ENCODE assay signal across 8 cellular contexts in genomic region chr7:732094-732541, GRCh38. TPM values are rescaled to one million over a fixed set of nuclear protein-coding genes. Genes with fewer than 3 reads are reported as not detected.
DNase-seq lines count a peak whose midpoint lies in the region; ATAC-seq and TF ChIP-seq lines count a peak whose summit lies in the region.

No MANE protein-coding gene starts in this region.

- peak overlapping the region; percentile 81 for H3K27ac ChIP-seq in Panc1 (ENCODE audit: low read length)
- no peak overlapping the region for H3K27ac ChIP-seq in foreskin keratinocyte
- no peak overlapping the region for H3K27ac ChIP-seq in ascending aorta

- ATAC-seq in Panc1 (peak; percentile 93), foreskin keratinocyte (no peak), GM19455 (IDR thresholded peaks at IDR 0.05; ENCODE audit: unreplicated experiment) (no peak), GM19023 (IDR thresholded peaks at IDR 0.05; ENCODE audit: unreplicated experiment) (no peak)

- H3K9me3 ChIP-seq in Panc1 (ENCODE audit: control insufficient read depth, insufficient read depth, low read depth, low read length) (peaks cover 11% of the 10 kb centered on the region; the same call in 1 of the 2 replicates), ascending aorta (peaks cover 6 to 9% of the 10 kb centered on the region in 2 donors)

- no TSS peak for BruUV-seq in Panc1 (replicated peaks; lab: Mats Ljungman, UMichigan)

- peak; percentile 95 for DNase-seq in NCI-H2029 (lab: John Stamatoyannopoulos, UW)
- DNase-seq in NCI-H2029 treated with DMSO at 0.1 percent for 48 hours (lab: John Stamatoyannopoulos, UW), result no peak
- peak; percentile 27 for DNase-seq in Panc1 (ENCODE audit: low read depth, low spot score)
- DNase-seq in foreskin keratinocyte, result no peak
- DNase-seq in renal cortical epithelial cell (ENCODE audit: low read depth), result peak; percentile 47
- DNase-seq in ascending aorta (ENCODE audit: low spot score in 2 of 2), result no peak

- H3K4me1 ChIP-seq in Panc1 (ENCODE audit: control insufficient read depth, insufficient read depth, low read length) (peaks cover 35% of the 10 kb centered on the region), foreskin keratinocyte (no peaks in the 10 kb centered on the region), ascending aorta (peaks cover 0 to 4% of the 10 kb centered on the region in 2 donors)

- H3K36me3 ChIP-seq in Panc1 (ENCODE audit: control insufficient read depth, insufficient read depth, low read length), result no peaks in the 10 kb centered on the region
- H3K36me3 ChIP-seq in ascending aorta, result peaks cover 18 to 42% of the 10 kb centered on the region in 2 donors

- POLR2A ChIA-PET in Panc1 (lab: Charles Lee), result no interaction called here

- peak overlapping the region in 1 of 2 experiments; percentile 30; a peak in 2 of 4 replicates for H3K4me3 ChIP-seq in Panc1 (ENCODE audit: low read depth in 2 of 2, low read length in 2 of 2)
- no peak overlapping the region for H3K4me3 ChIP-seq in ascending aorta

- no peak for TF ChIP-seq CTCF in Panc1 (IDR thresholded peaks at IDR 0.05)
- peak; percentile 15 for TF ChIP-seq CTCF in foreskin keratinocyte (conservative IDR thresholded peaks at IDR 0.05)
- TF ChIP-seq CTCF in ascending aorta (IDR thresholded peaks at IDR 0.05), result no peak

- in situ Hi-C loops in Panc1 (cut with HindIII; ENCODE audit: low pct_unique_long_range_greater_than_20kb, low sequenced_read_pairs), result no loop called here

- CTCF ChIA-PET in Panc1 (lab: Charles Lee), result interaction anchor here (1.4 kb wide), 1 partner anchor 96 kb away, joined by 3 read pairs; no protein-coding TSS in a partner anchor

- intact Hi-C loops in Panc1 (cut with micrococcal nuclease; ENCODE audit: unreplicated experiment), result no loop called here
- intact Hi-C loops in ascending aorta (cut with DNase I), result no loop called here

- H3K27me3 ChIP-seq in Panc1 (ENCODE audit: control insufficient read depth, insufficient read depth, low read length) (no peaks in the 10 kb centered on the region), foreskin keratinocyte (no peaks in the 10 kb centered on the region), ascending aorta (no peaks in the 10 kb centered on the region)

RNA-seq across cellular contexts. Expression of gene PRKAR1B, which starts 5.0 kb away (rescaled TPM):
- 62.0 TPM for total RNA-seq in Panc1 (2021; ENCODE audit: unreplicated experiment)
- polyA plus RNA-seq in Panc1 (2012; ENCODE audit: insufficient read length), result 96.6 TPM
- total RNA-seq in foreskin keratinocyte, result 13.9 and 21.7 TPM in 2 replicates
- 15.0 and 25.2 TPM in 2 replicates for polyA plus RNA-seq in foreskin keratinocyte
- 15.3 and 35.7 TPM in 2 replicates for total RNA-seq in renal cortical epithelial cell
- total RNA-seq in ascending aorta, result 13.0 TPM

RNA-seq across cellular contexts. Expression of gene DNAAF5, which starts 5.6 kb away (rescaled TPM):
- total RNA-seq in Panc1 (2021; ENCODE audit: unreplicated experiment), result 79.5 TPM
- polyA plus RNA-seq in Panc1 (2012; ENCODE audit: insufficient read length), result 107 TPM
- 40.4 and 42.4 TPM in 2 replicates for total RNA-seq in foreskin keratinocyte
- 22.6 and 26.3 TPM in 2 replicates for polyA plus RNA-seq in foreskin keratinocyte
- total RNA-seq in renal cortical epithelial cell, result 24.1 and 57.3 TPM in 2 replicates
- total RNA-seq in ascending aorta, result 20.5 TPM

Comparison
In these comparisons a context has a peak if more than half of its experiments do, and no peak if none do; other contexts are left out.
1. DNase-seq: peak in NCI-H2029 (single experiment), Panc1 (single experiment) and renal cortical epithelial cell (single experiment); none in NCI-H2029 treated with DMSO at 0.1 percent for 48 hours (single experiment), foreskin keratinocyte (0 of 2) and ascending aorta (0 of 2).